Comparison of ENCODE assay signal across 3 cellular contexts in genomic region chr2:38386377-38386776, GRCh38.
TF ChIP-seq lines count a peak whose summit lies in the region.

No MANE protein-coding gene starts in this region.

TF ChIP-seq in A549, 52 proteins besides CTCF, POLR2A, EP300 and RAD21:
- TF ChIP-seq HOXA7 (CRISPR knock-in tag; IDR thresholded peaks at IDR 0.05) (no peak), RFX5 (IDR thresholded peaks at IDR 0.05) (no peak), FOSL2 (IDR thresholded peaks at IDR 0.05) (no peak), FOSL2 (CRISPR knock-in tag; IDR thresholded peaks at IDR 0.05) (no peak), KDM5A (IDR thresholded peaks at IDR 0.05) (no peak), FOSB (CRISPR knock-in tag; IDR thresholded peaks at IDR 0.05) (no peak), HEYL (CRISPR knock-in tag; IDR thresholded peaks at IDR 0.05) (no peak), CEBPB (IDR thresholded peaks at IDR 0.05) (no peak), HOXB5 (CRISPR knock-in tag; IDR thresholded peaks at IDR 0.05) (no peak)
- TF ChIP-seq, protein P1, sequence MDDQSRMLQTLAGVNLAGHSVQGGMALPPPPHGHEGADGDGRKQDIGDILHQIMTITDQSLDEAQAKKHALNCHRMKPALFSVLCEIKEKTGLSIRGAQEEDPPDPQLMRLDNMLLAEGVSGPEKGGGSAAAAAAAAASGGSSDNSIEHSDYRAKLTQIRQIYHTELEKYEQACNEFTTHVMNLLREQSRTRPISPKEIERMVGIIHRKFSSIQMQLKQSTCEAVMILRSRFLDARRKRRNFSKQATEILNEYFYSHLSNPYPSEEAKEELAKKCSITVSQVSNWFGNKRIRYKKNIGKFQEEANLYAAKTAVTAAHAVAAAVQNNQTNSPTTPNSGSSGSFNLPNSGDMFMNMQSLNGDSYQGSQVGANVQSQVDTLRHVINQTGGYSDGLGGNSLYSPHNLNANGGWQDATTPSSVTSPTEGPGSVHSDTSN (IDR thresholded peaks at IDR 0.05): no peak
- TF ChIP-seq, protein P2, sequence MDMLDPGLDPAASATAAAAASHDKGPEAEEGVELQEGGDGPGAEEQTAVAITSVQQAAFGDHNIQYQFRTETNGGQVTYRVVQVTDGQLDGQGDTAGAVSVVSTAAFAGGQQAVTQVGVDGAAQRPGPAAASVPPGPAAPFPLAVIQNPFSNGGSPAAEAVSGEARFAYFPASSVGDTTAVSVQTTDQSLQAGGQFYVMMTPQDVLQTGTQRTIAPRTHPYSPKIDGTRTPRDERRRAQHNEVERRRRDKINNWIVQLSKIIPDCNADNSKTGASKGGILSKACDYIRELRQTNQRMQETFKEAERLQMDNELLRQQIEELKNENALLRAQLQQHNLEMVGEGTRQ (IDR thresholded peaks at IDR 0.05): no peak

TF ChIP-seq in HCT116, 20 proteins besides CTCF, POLR2A, EP300 and RAD21:
- TF ChIP-seq SIN3A (IDR thresholded peaks at IDR 0.05; ENCODE audit: low read depth): no peak
- no peak for TF ChIP-seq TCF7L2 (IDR thresholded peaks at IDR 0.05; ENCODE audit: borderline replicate concordance, extremely low read depth, insufficient read depth, insufficient read length)

TF ChIP-seq in H1, 55 proteins besides CTCF, POLR2A, EP300 and RAD21:
- TF ChIP-seq CEBPB (IDR thresholded peaks at IDR 0.05; ENCODE audit: low read depth, low read length) (no peak), CHD1 (IDR thresholded peaks at IDR 0.05; ENCODE audit: low read depth, low read length) (no peak), BRCA1 (IDR thresholded peaks at IDR 0.05; ENCODE audit: low read depth, low read length) (no peak), TBP (IDR thresholded peaks at IDR 0.05; ENCODE audit: low read depth, low read length) (no peak), PHF8 (conservative IDR thresholded peaks at IDR 0.05; ENCODE audit: low read depth, low read length) (no peak), CHD2 (IDR thresholded peaks at IDR 0.05; ENCODE audit: low read length) (no peak), POU5F1 (IDR thresholded peaks at IDR 0.05; ENCODE audit: low read depth, low read length) (no peak), CREB1 (IDR thresholded peaks at IDR 0.05) (no peak), POLR2AphosphoS5 (IDR thresholded peaks at IDR 0.05; ENCODE audit: low read depth, low read length) (no peak), RXRA (IDR thresholded peaks at IDR 0.05; ENCODE audit: insufficient read depth, low read depth, low read length) (no peak), SP2 (IDR thresholded peaks at IDR 0.05; ENCODE audit: low read length) (no peak), CHD7 (IDR thresholded peaks at IDR 0.05; ENCODE audit: insufficient replicate concordance, low read length) (no peak), GABPA (IDR thresholded peaks at IDR 0.05; ENCODE audit: borderline replicate concordance, insufficient read depth, low read length) (no peak), GTF2F1 (IDR thresholded peaks at IDR 0.05; ENCODE audit: borderline replicate concordance, low read depth, low read length) (no peak), HDAC2 (IDR thresholded peaks at IDR 0.05; ENCODE audit: borderline replicate concordance in 1 of 2, low read depth in 2 of 2, low read length in 2 of 2) (no peak)
- TF ChIP-seq, protein P3, sequence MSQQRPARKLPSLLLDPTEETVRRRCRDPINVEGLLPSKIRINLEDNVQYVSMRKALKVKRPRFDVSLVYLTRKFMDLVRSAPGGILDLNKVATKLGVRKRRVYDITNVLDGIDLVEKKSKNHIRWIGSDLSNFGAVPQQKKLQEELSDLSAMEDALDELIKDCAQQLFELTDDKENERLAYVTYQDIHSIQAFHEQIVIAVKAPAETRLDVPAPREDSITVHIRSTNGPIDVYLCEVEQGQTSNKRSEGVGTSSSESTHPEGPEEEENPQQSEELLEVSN (IDR thresholded peaks at IDR 0.05): no peak
